In the genomic region with DNA sequence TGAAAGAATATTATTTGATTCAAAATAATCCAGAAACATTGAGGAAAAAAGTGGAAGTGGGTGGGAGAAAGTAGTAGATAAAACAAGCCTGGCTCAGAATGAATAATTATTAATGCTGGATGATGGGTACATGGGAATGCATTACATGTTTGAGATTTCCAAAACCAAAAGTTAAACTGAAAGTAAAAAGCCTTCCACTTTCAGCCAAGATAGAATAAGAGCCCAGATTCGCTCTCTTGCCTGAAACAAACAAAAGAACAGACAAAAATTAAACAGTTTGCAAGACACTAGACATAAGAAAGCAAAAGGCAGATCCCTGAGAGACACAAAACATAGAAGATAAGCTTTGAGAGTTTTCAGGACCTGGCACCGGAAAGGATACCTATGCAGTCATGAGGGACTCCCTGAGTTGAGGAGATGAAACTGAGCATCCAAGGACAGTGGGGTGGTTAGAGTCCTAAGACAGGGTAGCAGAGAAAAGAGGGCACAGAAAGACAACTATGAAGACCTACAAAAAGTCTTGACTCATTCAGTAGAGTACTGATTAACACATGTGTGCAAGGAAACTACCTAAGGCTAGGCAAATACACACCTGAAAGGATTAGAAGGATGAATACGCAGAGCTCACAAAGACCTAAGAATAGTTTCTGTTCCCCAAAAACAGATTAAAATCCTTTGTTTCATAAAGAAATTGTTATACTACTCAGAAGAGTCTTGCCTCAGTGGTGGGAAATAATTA, we compare ENCODE assay signal across 1 cellular context.
TF ChIP-seq lines count a peak whose summit lies in the region.

No MANE protein-coding gene starts in this region.

TF ChIP-seq in GM12878, 131 proteins besides CTCF, POLR2A, EP300 and RAD21:
- TF ChIP-seq, protein P1, sequence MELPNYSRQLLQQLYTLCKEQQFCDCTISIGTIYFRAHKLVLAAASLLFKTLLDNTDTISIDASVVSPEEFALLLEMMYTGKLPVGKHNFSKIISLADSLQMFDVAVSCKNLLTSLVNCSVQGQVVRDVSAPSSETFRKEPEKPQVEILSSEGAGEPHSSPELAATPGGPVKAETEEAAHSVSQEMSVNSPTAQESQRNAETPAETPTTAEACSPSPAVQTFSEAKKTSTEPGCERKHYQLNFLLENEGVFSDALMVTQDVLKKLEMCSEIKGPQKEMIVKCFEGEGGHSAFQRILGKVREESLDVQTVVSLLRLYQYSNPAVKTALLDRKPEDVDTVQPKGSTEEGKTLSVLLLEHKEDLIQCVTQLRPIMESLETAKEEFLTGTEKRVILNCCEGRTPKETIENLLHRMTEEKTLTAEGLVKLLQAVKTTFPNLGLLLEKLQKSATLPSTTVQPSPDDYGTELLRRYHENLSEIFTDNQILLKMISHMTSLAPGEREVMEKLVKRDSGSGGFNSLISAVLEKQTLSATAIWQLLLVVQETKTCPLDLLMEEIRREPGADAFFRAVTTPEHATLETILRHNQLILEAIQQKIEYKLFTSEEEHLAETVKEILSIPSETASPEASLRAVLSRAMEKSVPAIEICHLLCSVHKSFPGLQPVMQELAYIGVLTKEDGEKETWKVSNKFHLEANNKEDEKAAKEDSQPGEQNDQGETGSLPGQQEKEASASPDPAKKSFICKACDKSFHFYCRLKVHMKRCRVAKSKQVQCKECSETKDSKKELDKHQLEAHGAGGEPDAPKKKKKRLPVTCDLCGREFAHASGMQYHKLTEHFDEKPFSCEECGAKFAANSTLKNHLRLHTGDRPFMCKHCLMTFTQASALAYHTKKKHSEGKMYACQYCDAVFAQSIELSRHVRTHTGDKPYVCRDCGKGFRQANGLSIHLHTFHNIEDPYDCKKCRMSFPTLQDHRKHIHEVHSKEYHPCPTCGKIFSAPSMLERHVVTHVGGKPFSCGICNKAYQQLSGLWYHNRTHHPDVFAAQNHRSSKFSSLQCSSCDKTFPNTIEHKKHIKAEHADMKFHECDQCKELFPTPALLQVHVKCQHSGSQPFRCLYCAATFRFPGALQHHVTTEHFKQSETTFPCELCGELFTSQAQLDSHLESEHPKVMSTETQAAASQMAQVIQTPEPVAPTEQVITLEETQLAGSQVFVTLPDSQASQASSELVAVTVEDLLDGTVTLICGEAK (IDR thresholded peaks at IDR 0.05; ENCODE audit: borderline replicate concordance): no peak; the same call in 1 of the 2 replicates
- TF ChIP-seq, protein P2, sequence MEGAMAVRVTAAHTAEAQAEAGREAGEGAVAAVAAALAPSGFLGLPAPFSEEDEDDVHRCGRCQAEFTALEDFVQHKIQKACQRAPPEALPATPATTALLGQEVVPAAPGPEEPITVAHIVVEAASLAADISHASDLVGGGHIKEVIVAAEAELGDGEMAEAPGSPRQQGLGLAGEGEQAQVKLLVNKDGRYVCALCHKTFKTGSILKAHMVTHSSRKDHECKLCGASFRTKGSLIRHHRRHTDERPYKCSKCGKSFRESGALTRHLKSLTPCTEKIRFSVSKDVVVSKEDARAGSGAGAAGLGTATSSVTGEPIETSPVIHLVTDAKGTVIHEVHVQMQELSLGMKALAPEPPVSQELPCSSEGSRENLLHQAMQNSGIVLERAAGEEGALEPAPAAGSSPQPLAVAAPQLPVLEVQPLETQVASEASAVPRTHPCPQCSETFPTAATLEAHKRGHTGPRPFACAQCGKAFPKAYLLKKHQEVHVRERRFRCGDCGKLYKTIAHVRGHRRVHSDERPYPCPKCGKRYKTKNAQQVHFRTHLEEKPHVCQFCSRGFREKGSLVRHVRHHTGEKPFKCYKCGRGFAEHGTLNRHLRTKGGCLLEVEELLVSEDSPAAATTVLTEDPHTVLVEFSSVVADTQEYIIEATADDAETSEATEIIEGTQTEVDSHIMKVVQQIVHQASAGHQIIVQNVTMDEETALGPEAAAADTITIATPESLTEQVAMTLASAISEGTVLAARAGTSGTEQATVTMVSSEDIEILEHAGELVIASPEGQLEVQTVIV (IDR thresholded peaks at IDR 0.05; ENCODE audit: borderline replicate concordance, partially characterized antibody): no peak
- peak; percentile 81 for TF ChIP-seq MTA2 (IDR thresholded peaks at IDR 0.05; ENCODE audit: low read depth)
- TF ChIP-seq RAD51 (IDR thresholded peaks at IDR 0.05): peak; percentile 32; the same call in 1 of the 2 replicates
- no peak for TF ChIP-seq NR2C1 (IDR thresholded peaks at IDR 0.05)
- 0 out of 2 replicates have a peak, but pooled peaks have one; percentile 34 for TF ChIP-seq IRF4 (IDR thresholded peaks at IDR 0.05; ENCODE audit: low read depth, low read length)
- TF ChIP-seq TCF12 (IDR thresholded peaks at IDR 0.05; ENCODE audit: low read depth, low read length): no peak
- TF ChIP-seq MXI1 (IDR thresholded peaks at IDR 0.05; ENCODE audit: low read depth, low read length): no peak
- TF ChIP-seq, protein P3, sequence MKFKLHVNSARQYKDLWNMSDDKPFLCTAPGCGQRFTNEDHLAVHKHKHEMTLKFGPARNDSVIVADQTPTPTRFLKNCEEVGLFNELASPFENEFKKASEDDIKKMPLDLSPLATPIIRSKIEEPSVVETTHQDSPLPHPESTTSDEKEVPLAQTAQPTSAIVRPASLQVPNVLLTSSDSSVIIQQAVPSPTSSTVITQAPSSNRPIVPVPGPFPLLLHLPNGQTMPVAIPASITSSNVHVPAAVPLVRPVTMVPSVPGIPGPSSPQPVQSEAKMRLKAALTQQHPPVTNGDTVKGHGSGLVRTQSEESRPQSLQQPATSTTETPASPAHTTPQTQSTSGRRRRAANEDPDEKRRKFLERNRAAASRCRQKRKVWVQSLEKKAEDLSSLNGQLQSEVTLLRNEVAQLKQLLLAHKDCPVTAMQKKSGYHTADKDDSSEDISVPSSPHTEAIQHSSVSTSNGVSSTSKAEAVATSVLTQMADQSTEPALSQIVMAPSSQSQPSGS (IDR thresholded peaks at IDR 0.05; ENCODE audit: low read length): no peak; the same call in 1 of the 2 replicates
- 0 out of 2 replicates have a peak, but pooled peaks have one; percentile 26 for TF ChIP-seq ATF7 (IDR thresholded peaks at IDR 0.05; ENCODE audit: low read depth)
- TF ChIP-seq IKZF1 (conservative IDR thresholded peaks at IDR 0.05): peak; percentile 50; the same call in 1 of the 2 replicates
- TF ChIP-seq, protein P4, sequence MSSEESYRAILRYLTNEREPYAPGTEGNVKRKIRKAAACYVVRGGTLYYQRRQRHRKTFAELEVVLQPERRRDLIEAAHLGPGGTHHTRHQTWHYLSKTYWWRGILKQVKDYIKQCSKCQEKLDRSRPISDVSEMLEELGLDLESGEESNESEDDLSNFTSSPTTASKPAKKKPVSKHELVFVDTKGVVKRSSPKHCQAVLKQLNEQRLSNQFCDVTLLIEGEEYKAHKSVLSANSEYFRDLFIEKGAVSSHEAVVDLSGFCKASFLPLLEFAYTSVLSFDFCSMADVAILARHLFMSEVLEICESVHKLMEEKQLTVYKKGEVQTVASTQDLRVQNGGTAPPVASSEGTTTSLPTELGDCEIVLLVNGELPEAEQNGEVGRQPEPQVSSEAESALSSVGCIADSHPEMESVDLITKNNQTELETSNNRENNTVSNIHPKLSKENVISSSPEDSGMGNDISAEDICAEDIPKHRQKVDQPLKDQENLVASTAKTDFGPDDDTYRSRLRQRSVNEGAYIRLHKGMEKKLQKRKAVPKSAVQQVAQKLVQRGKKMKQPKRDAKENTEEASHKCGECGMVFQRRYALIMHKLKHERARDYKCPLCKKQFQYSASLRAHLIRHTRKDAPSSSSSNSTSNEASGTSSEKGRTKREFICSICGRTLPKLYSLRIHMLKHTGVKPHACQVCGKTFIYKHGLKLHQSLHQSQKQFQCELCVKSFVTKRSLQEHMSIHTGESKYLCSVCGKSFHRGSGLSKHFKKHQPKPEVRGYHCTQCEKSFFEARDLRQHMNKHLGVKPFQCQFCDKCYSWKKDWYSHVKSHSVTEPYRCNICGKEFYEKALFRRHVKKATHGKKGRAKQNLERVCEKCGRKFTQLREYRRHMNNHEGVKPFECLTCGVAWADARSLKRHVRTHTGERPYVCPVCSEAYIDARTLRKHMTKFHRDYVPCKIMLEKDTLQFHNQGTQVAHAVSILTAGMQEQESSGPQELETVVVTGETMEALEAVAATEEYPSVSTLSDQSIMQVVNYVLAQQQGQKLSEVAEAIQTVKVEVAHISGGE (CRISPR knock-in tag; IDR thresholded peaks at IDR 0.05): no peak
- TF ChIP-seq IKZF2 (IDR thresholded peaks at IDR 0.05): peak; percentile 55 to 74
- peak; percentile 35; the same call in 1 of the 2 replicates for TF ChIP-seq BCL11A (IDR thresholded peaks at IDR 0.05; ENCODE audit: low read depth, low read length)
- TF ChIP-seq, protein P5, sequence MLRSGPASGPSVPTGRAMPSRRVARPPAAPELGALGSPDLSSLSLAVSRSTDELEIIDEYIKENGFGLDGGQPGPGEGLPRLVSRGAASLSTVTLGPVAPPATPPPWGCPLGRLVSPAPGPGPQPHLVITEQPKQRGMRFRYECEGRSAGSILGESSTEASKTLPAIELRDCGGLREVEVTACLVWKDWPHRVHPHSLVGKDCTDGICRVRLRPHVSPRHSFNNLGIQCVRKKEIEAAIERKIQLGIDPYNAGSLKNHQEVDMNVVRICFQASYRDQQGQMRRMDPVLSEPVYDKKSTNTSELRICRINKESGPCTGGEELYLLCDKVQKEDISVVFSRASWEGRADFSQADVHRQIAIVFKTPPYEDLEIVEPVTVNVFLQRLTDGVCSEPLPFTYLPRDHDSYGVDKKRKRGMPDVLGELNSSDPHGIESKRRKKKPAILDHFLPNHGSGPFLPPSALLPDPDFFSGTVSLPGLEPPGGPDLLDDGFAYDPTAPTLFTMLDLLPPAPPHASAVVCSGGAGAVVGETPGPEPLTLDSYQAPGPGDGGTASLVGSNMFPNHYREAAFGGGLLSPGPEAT (IDR thresholded peaks at IDR 0.05; ENCODE audit: low read depth): peak; percentile 76
- no peak for TF ChIP-seq CBX5 (IDR thresholded peaks at IDR 0.05; ENCODE audit: low read depth)
- TF ChIP-seq SMARCA5 (IDR thresholded peaks at IDR 0.05): peak; percentile 62; the same call in 1 of the 2 replicates
- peak; percentile 82 for TF ChIP-seq SPI1 (IDR thresholded peaks at IDR 0.05; ENCODE audit: borderline replicate concordance, insufficient read depth, low read depth, low read length)
- no peak; the same call in 1 of the 2 replicates for TF ChIP-seq NFIC (IDR thresholded peaks at IDR 0.05; ENCODE audit: low read depth, low read length)
- TF ChIP-seq DPF2 (IDR thresholded peaks at IDR 0.05): peak; percentile 63; the same call in 1 of the 2 replicates
- peak; percentile 41; the same call in 1 of the 2 replicates for TF ChIP-seq NBN (IDR thresholded peaks at IDR 0.05)
- TF ChIP-seq, protein P6, sequence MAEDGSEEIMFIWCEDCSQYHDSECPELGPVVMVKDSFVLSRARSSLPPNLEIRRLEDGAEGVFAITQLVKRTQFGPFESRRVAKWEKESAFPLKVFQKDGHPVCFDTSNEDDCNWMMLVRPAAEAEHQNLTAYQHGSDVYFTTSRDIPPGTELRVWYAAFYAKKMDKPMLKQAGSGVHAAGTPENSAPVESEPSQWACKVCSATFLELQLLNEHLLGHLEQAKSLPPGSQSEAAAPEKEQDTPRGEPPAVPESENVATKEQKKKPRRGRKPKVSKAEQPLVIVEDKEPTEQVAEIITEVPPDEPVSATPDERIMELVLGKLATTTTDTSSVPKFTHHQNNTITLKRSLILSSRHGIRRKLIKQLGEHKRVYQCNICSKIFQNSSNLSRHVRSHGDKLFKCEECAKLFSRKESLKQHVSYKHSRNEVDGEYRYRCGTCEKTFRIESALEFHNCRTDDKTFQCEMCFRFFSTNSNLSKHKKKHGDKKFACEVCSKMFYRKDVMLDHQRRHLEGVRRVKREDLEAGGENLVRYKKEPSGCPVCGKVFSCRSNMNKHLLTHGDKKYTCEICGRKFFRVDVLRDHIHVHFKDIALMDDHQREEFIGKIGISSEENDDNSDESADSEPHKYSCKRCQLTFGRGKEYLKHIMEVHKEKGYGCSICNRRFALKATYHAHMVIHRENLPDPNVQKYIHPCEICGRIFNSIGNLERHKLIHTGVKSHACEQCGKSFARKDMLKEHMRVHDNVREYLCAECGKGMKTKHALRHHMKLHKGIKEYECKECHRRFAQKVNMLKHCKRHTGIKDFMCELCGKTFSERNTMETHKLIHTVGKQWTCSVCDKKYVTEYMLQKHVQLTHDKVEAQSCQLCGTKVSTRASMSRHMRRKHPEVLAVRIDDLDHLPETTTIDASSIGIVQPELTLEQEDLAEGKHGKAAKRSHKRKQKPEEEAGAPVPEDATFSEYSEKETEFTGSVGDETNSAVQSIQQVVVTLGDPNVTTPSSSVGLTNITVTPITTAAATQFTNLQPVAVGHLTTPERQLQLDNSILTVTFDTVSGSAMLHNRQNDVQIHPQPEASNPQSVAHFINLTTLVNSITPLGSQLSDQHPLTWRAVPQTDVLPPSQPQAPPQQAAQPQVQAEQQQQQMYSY (CRISPR knock-in tag; IDR thresholded peaks at IDR 0.05): no peak
- 0 out of 2 replicates have a peak, but pooled peaks have one; percentile 20 for TF ChIP-seq ZNF217 (IDR thresholded peaks at IDR 0.05)
- TF ChIP-seq POU2F2 (IDR thresholded peaks at IDR 0.05; ENCODE audit: borderline replicate concordance, low read depth, low read length): 0 out of 3 replicates have a peak, but pooled peaks have one; percentile 25
- TF ChIP-seq FOXK2 (IDR thresholded peaks at IDR 0.05): no peak
- TF ChIP-seq RCOR1 (conservative IDR thresholded peaks at IDR 0.05; ENCODE audit: low read depth, low read length): no peak
- TF ChIP-seq ZNF24 (IDR thresholded peaks at IDR 0.05): 0 out of 2 replicates have a peak, but pooled peaks have one; percentile 30
- TF ChIP-seq, protein P7, sequence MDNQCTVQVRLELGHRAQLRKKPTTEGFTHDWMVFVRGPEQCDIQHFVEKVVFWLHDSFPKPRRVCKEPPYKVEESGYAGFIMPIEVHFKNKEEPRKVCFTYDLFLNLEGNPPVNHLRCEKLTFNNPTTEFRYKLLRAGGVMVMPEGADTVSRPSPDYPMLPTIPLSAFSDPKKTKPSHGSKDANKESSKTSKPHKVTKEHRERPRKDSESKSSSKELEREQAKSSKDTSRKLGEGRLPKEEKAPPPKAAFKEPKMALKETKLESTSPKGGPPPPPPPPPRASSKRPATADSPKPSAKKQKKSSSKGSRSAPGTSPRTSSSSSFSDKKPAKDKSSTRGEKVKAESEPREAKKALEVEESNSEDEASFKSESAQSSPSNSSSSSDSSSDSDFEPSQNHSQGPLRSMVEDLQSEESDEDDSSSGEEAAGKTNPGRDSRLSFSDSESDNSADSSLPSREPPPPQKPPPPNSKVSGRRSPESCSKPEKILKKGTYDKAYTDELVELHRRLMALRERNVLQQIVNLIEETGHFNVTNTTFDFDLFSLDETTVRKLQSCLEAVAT (IDR thresholded peaks at IDR 0.05): peak; percentile 42; the same call in 1 of the 2 replicates
- no peak for TF ChIP-seq CBX3 (IDR thresholded peaks at IDR 0.05; ENCODE audit: borderline replicate concordance, low read depth)
